ENCODE assay signal across 1 cellular context in the genomic region with DNA sequence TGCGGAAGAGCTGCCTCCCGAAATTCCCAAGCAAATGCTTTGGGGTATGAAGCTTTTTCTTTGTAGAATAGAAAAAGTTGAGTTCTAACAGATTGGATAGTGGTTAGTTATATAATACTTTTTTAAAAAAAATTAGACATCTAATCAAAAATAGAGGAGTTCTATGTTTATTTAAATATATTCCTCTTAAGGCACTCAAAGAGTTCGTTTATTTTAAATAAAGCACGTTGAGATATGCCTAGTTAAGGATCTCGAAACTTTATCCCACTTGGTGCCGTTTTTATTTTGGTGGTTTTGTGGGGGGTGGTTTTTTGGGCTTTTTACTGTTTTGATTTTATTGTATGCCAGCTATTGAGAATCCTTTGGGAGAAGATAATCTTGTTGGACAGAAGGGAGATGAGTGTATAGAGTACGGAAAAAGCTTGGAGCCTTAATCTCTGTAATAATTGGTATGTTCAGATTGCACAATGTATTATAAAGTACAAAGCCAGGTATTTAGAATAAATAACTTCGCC.
TF ChIP-seq lines count a peak whose summit lies in the region.

No MANE protein-coding gene starts in this region.

TF ChIP-seq in endothelial cell of umbilical vein, 7 proteins besides CTCF, POLR2A, EP300 and RAD21:
- TF ChIP-seq POLR2AphosphoS5 (IDR thresholded peaks at IDR 0.05; ENCODE audit: insufficient read depth, low read depth, low read length) (no peak), GATA2 (IDR thresholded peaks at IDR 0.05; ENCODE audit: insufficient read depth, insufficient read length, low read depth, low read length) (no peak), EZH2 (IDR thresholded peaks at IDR 0.05; ENCODE audit: borderline replicate concordance, low read depth, low read length, severe bottlenecking) (no peak), FOS (IDR thresholded peaks at IDR 0.05; ENCODE audit: borderline replicate concordance, insufficient read depth, low read length) (no peak), MYC (IDR thresholded peaks at IDR 0.05; ENCODE audit: low read depth, low read length) (no peak), JUN (IDR thresholded peaks at IDR 0.05; ENCODE audit: borderline replicate concordance, insufficient read depth, insufficient read length, low read depth) (no peak)
- TF ChIP-seq, protein P1, sequence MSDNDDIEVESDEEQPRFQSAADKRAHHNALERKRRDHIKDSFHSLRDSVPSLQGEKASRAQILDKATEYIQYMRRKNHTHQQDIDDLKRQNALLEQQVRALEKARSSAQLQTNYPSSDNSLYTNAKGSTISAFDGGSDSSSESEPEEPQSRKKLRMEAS (IDR thresholded peaks at IDR 0.05; ENCODE audit: insufficient read depth, insufficient read length): no peak
